ENCODE assay signal across 10 cellular contexts in the genomic region with DNA sequence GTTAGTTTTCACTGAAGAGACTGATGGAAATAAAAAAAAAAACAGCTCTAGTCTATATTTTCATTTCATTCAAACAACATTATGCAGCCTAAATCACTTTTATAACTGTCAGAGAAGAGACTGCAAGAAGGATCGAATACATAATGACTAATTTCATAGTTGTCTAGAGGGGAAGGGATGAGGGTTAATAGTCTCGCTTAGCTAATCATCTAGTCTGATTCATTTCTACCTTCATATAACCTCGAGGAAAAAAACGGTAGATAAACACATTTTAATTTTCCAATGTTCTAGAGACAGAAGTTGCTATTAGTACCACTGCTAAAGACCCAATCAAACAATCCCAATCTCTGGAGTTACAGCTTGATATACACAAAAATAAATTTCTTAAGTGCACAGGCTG. TPM values are rescaled to one million over a fixed set of nuclear protein-coding genes. Genes with fewer than 3 reads are reported as not detected.
DNase-seq lines count a peak whose midpoint lies in the region; ATAC-seq and TF ChIP-seq lines count a peak whose summit lies in the region.
"Had no signal": no experiment of that assay in that cellular context is flagged by ENCODE, and none has a peak within 500 bp of the region (broad histone marks: within the 10 kb centered on the region; RNA-seq: fewer than 3 reads in every experiment).

No MANE protein-coding gene starts in this region.

- H3K4me3 Mint-ChIP-seq in HFFc6, result no peak overlapping the region

- DNase-seq in BJ (ENCODE audit: low read depth) (no peak), HFFc6 (peak; percentile 25), amniotic epithelial cell (ENCODE audit: low read depth) (peak; percentile 45), lower lobe of right lung (no peak), activated gamma-delta T cell treated with Interleukin-2 at 50 U/mL for 16 hours (no peak), NCI-H345 (lab: John Stamatoyannopoulos, UW) (no peak), mesenteric fat pad (ENCODE audit: low spot score) (no peak)
- DNase-seq: SHP77 treated with DMSO at 0.1 percent for 48 hours had no signal

- peaks cover 1% of the 10 kb centered on the region; the same call in 1 of the 2 replicates for H3K36me3 ChIP-seq in BJ (ENCODE audit: control insufficient read depth, insufficient read depth, low read length)
- peaks cover 3% of the 10 kb centered on the region for H3K36me3 ChIP-seq in lower lobe of right lung

- peaks cover 54% of the 10 kb centered on the region for H3K4me1 Mint-ChIP-seq in HFFc6 (ENCODE audit: low read depth)

- intact Hi-C loops in lower lobe of right lung (cut with DNase I), result no loop called here

- H3K4me1 ChIP-seq in lower lobe of right lung, result peaks cover 49% of the 10 kb centered on the region

- H3K27me3 ChIP-seq in BJ (ENCODE audit: control insufficient read depth, insufficient read depth, low read length), result no peaks in the 10 kb centered on the region
- no peaks in the 10 kb centered on the region for H3K27me3 ChIP-seq in lower lobe of right lung (ENCODE audit: low read depth)

- TF ChIP-seq CTCF in BJ (IDR thresholded peaks at IDR 0.05; ENCODE audit: insufficient read depth, low read depth, low read length), result no peak
- TF ChIP-seq CTCF in HFFc6 (IDR thresholded peaks at IDR 0.05), result no peak
- no peak for TF ChIP-seq CTCF in lower lobe of right lung (IDR thresholded peaks at IDR 0.05)

- ATAC-seq in lower lobe of right lung, result no peak
- no peak for ATAC-seq in GM21526 (IDR thresholded peaks at IDR 0.05; ENCODE audit: low FRiP score, unreplicated experiment)

- peaks cover 26% of the 10 kb centered on the region for H3K36me3 Mint-ChIP-seq in HFFc6 (ENCODE audit: low read depth)

- peak overlapping the region; percentile 13; the same call in 1 of the 2 replicates for H3K4me3 ChIP-seq in BJ (ENCODE audit: low read depth, low read length)
- H3K4me3 ChIP-seq in lower lobe of right lung, result peak overlapping the region; percentile 76

- CTCF ChIA-PET in BJ (lab: Yijun Ruan, JAX), result interaction anchor here (0.7 to 1.5 kb wide), 4 partner anchors 11 to 193 kb away, joined by 3 to 11 read pairs (median 4); no protein-coding TSS in a partner anchor

- POLR2A ChIA-PET in BJ (lab: Charles Lee), result interaction anchor here (0.6 kb wide), 2 partner anchors 22 to 98 kb away, joined by 3 to 6 read pairs; no protein-coding TSS in a partner anchor

- H3K9me3 Mint-ChIP-seq in HFFc6, result 0 out of 2 replicates have a peak, but pooled peaks cover 7% of the 10 kb centered on the region
- H3K9me3 Mint-ChIP-seq: dendritic cell treated with granulocyte-macrophage colony-stimulating factor and Interleukin-4, amounts not matched to agents 40 ng/mL and 50 ng/mL, for 4 days had no signal

- H3K27ac ChIP-seq in lower lobe of right lung, result no peak overlapping the region

- no peaks in the 10 kb centered on the region for H3K9me3 ChIP-seq in lower lobe of right lung

- H3K27ac Mint-ChIP-seq in HFFc6, result peak overlapping the region; percentile 71
- H3K27ac Mint-ChIP-seq: dendritic cell treated with granulocyte-macrophage colony-stimulating factor and Interleukin-4, amounts not matched to agents 40 ng/mL and 50 ng/mL, for 4 days had no signal

- H3K27me3 Mint-ChIP-seq in HFFc6 (ENCODE audit: insufficient read depth), result no peaks in the 10 kb centered on the region; the same call in 1 of the 2 replicates
- H3K27me3 Mint-ChIP-seq: dendritic cell treated with granulocyte-macrophage colony-stimulating factor and Interleukin-4, amounts not matched to agents 40 ng/mL and 50 ng/mL, for 4 days had no signal

RNA-seq across cellular contexts. Expression of a gene that starts 3.5 kb away (rescaled TPM):
- 79.0 and 96.2 TPM in 2 replicates for polyA plus RNA-seq in BJ (2011; rRNA removed)
- 66.0 and 109 TPM in 2 replicates for polyA minus RNA-seq in BJ (2011; rRNA and poly(A)+ RNA removed)
- 100 to 1,000 TPM in 5 of 6 experiments, 10 to 100 TPM in 1; 94.7 to 125 (median 119) TPM for total RNA-seq in HFFc6 (2021; fragmentation: NEBNext Ultra II Directional; extraction: Animal tissue kit (Norgen Biotek cat#: 25700))
- total RNA-seq in lower lobe of right lung (96.6 TPM), mesenteric fat pad (93.6 TPM)

RNA-seq across cellular contexts. Expression of a gene that starts 29.4 kb away (rescaled TPM):
- polyA plus RNA-seq in BJ (2011; rRNA removed), result 16.7 and 39.6 TPM in 2 replicates
- 17.2 and 21.0 TPM in 2 replicates for polyA minus RNA-seq in BJ (2011; rRNA and poly(A)+ RNA removed)
- total RNA-seq in HFFc6 (2021; fragmentation: NEBNext Ultra II Directional; extraction: Animal tissue kit (Norgen Biotek cat#: 25700)), result 100 to 1,000 TPM in 3 of 6 experiments, 10 to 100 TPM in 3; 89.6 to 245 (median 99.0) TPM
- total RNA-seq in lower lobe of right lung (29.0 TPM), mesenteric fat pad (25.2 TPM)

Comparison
In these comparisons a context has a peak if more than half of its experiments do, and no peak if none do; other contexts are left out.
1. DNase-seq: peak in HFFc6 (single experiment) and amniotic epithelial cell (single experiment); none in BJ (single experiment), lower lobe of right lung (single experiment), activated gamma-delta T cell treated with Interleukin-2 at 50 U/mL for 16 hours (single experiment), NCI-H345 (single experiment) and mesenteric fat pad (single experiment).